Comparison of ENCODE assay signal across 1 cellular context in genomic region chr7:112086496-112087254, GRCh38.
TF ChIP-seq lines count a peak whose summit lies in the region.

No MANE protein-coding gene starts in this region.

TF ChIP-seq in HepG2, 621 proteins besides CTCF, POLR2A, EP300 and RAD21 (continued from another document and continues in another):
- TF ChIP-seq POLR2AphosphoS2 (IDR thresholded peaks at IDR 0.05; ENCODE audit: low read depth, low read length), result no peak
- no peak for TF ChIP-seq HNRNPL (IDR thresholded peaks at IDR 0.05; ENCODE audit: low read depth, low read length)
- no peak; the same call in none of the 2 replicates for TF ChIP-seq RERE (CRISPR knock-in tag; IDR thresholded peaks at IDR 0.05; ENCODE audit: low read depth)
- no peak for TF ChIP-seq NCOA1 (CRISPR knock-in tag; IDR thresholded peaks at IDR 0.05)
- TF ChIP-seq ZNF609 (CRISPR knock-in tag; IDR thresholded peaks at IDR 0.05; ENCODE audit: borderline replicate concordance), result peak; percentile 85; the same call in 1 of the 2 replicates
- no peak for TF ChIP-seq ZNF841 (CRISPR knock-in tag; IDR thresholded peaks at IDR 0.05; ENCODE audit: borderline replicate concordance)
- no peak for TF ChIP-seq MEIS2 (CRISPR knock-in tag; IDR thresholded peaks at IDR 0.05)
- TF ChIP-seq ZBTB49 (CRISPR knock-in tag; IDR thresholded peaks at IDR 0.05; ENCODE audit: borderline replicate concordance), result no peak
- no peak for TF ChIP-seq ZBTB38 (CRISPR knock-in tag; IDR thresholded peaks at IDR 0.05)
- no peak for TF ChIP-seq ZNF737 (CRISPR knock-in tag; IDR thresholded peaks at IDR 0.05; ENCODE audit: borderline replicate concordance)
- peak; percentile 84 for TF ChIP-seq MIXL1 (CRISPR knock-in tag; IDR thresholded peaks at IDR 0.05)
- TF ChIP-seq ZNF260 (CRISPR knock-in tag; IDR thresholded peaks at IDR 0.05; ENCODE audit: borderline replicate concordance, low read depth), result no peak
- TF ChIP-seq ZNF280B (CRISPR knock-in tag; IDR thresholded peaks at IDR 0.05; ENCODE audit: borderline replicate concordance), result no peak
- no peak for TF ChIP-seq BRF2 (CRISPR knock-in tag; IDR thresholded peaks at IDR 0.05)
- peak; percentile 44; the same call in 1 of the 2 replicates for TF ChIP-seq ZNF331 (CRISPR knock-in tag; IDR thresholded peaks at IDR 0.05)
- no peak for TF ChIP-seq IRF1 (CRISPR knock-in tag; IDR thresholded peaks at IDR 0.05; ENCODE audit: low read depth)
- no peak for TF ChIP-seq ZNF446 (CRISPR knock-in tag; IDR thresholded peaks at IDR 0.05)
- no peak for TF ChIP-seq ASH2L (IDR thresholded peaks at IDR 0.05; ENCODE audit: insufficient read length, low read depth, low read length)
- no peak for TF ChIP-seq ZNF383 (CRISPR knock-in tag; IDR thresholded peaks at IDR 0.05; ENCODE audit: borderline replicate concordance)
- no peak for TF ChIP-seq AFF4 (CRISPR knock-in tag; IDR thresholded peaks at IDR 0.05)
- TF ChIP-seq SOX13 (IDR thresholded peaks at IDR 0.05), result no peak
- TF ChIP-seq SOX13 (CRISPR knock-in tag; conservative IDR thresholded peaks at IDR 0.05 in 1 of 2, IDR thresholded peaks at IDR 0.05 in 1 of 2), result peak in 1 of 2 experiments; percentile 79; a peak in 2 of 4 replicates
- TF ChIP-seq ZNF788 (CRISPR knock-in tag; IDR thresholded peaks at IDR 0.05; ENCODE audit: borderline replicate concordance), result no peak; the same call in 1 of the 2 replicates
- no peak for TF ChIP-seq MAFK (conservative IDR thresholded peaks at IDR 0.05 in 1 of 2, IDR thresholded peaks at IDR 0.05 in 1 of 2; ENCODE audit: low read length in 2 of 2)
- TF ChIP-seq TAF15 (IDR thresholded peaks at IDR 0.05; ENCODE audit: low read depth, low read length, poor library complexity, severe bottlenecking), result no peak
- TF ChIP-seq ZNF780A (CRISPR knock-in tag; IDR thresholded peaks at IDR 0.05), result no peak
- no peak for TF ChIP-seq ZNF432 (CRISPR knock-in tag; IDR thresholded peaks at IDR 0.05; ENCODE audit: borderline replicate concordance)
- TF ChIP-seq ZBTB1 (CRISPR knock-in tag; IDR thresholded peaks at IDR 0.05; ENCODE audit: borderline replicate concordance), result no peak
- no peak for TF ChIP-seq HNRNPUL1 (IDR thresholded peaks at IDR 0.05; ENCODE audit: low read depth, low read length)
- TF ChIP-seq HIC2 (CRISPR knock-in tag; IDR thresholded peaks at IDR 0.05; ENCODE audit: low read depth), result no peak
- TF ChIP-seq ZNF552 (CRISPR knock-in tag; IDR thresholded peaks at IDR 0.05; ENCODE audit: borderline replicate concordance), result no peak
- no peak for TF ChIP-seq NFIB (CRISPR knock-in tag; IDR thresholded peaks at IDR 0.05; ENCODE audit: borderline replicate concordance)
- no peak for TF ChIP-seq BATF2 (CRISPR knock-in tag; IDR thresholded peaks at IDR 0.05)
- no peak for TF ChIP-seq CHCHD3 (CRISPR knock-in tag; IDR thresholded peaks at IDR 0.05)
- 0 out of 2 replicates have a peak, but pooled peaks have one; percentile 14 for TF ChIP-seq KDM1A (CRISPR knock-in tag; IDR thresholded peaks at IDR 0.05)
